9 cellular contexts compared by ENCODE assay signal in the genomic region with DNA sequence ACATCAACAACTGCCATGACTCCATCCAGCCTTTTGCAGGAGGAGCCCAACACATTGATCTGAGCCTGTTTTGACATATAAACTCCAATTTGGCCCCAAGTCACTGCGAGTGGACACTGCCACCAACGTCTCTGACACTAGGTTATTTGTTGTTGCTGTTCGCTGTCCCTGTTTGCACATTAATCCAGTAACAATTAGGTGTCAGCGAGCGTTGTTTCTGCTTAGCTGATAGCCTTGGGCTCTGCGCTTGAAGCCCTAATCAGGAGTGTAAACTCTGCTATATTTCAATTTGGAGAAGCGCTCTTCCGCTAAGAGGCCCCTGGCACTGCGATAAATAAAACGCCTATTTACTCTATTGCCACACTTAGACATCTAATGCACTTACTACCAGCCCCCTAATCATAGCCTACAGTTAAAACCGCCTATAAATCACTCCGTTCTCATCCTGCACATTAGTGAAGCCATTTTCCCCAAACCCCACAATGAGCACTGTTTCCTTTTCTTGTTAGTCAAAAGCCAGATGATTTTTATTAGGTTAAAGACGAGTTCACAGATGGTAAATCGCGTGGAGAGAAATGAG.
DNase-seq lines count a peak whose midpoint lies in the region; ATAC-seq and TF ChIP-seq lines count a peak whose summit lies in the region.
"Had no signal": no experiment of that assay in that cellular context is flagged by ENCODE, and none has a peak within 500 bp of the region (broad histone marks: within the 10 kb centered on the region; RNA-seq: fewer than 3 reads in every experiment).

No MANE protein-coding gene starts in this region.

- H3K27me3 ChIP-seq in GM23338 (ENCODE audit: insufficient read depth) (peaks cover 96% of the 10 kb centered on the region), muscle layer of duodenum (ENCODE audit: low read depth, low read length) (peaks cover 50% of the 10 kb centered on the region)
- H3K27me3 ChIP-seq: SJSA1 had no signal

- no peak overlapping the region for H3K27ac Mint-ChIP-seq in GM23338
- H3K27ac Mint-ChIP-seq in activated naive CD8-positive, alpha-beta T cell treated with anti-CD3 and anti-CD28 coated beads, Interleukin-2, amount 50 U/mL, for 24 hours: no peak overlapping the region

- H3K79me2 ChIP-seq in GM23338 (replicated peaks; ENCODE audit: insufficient read depth): no peaks in the 10 kb centered on the region

- ATAC-seq in GM23338: peak; percentile 9
- no peak for ATAC-seq in activated naive CD8-positive, alpha-beta T cell treated with anti-CD3 and anti-CD28 coated beads, Interleukin-2, amount 50 U/mL, for 24 hours
- no peak for ATAC-seq in GM19397 (IDR thresholded peaks at IDR 0.05; ENCODE audit: unreplicated experiment)

- DNase-seq in Ammon's horn (ENCODE audit: low spot score) (peak; percentile 16), GM23338 (ENCODE audit: low spot score) (no peak), DMS53 treated with DMSO at 0.1 percent for 48 hours (lab: John Stamatoyannopoulos, UW; ENCODE audit: unreplicated experiment) (no peak), epidermal melanocyte (ENCODE audit: insufficient read length, low spot score) (no peak), NCI-H524 treated with DMSO at 0.1 percent for 48 hours (lab: John Stamatoyannopoulos, UW) (no peak)
- DNase-seq in activated naive CD8-positive, alpha-beta T cell treated with anti-CD3 and anti-CD28 coated beads, Interleukin-2, amount 50 U/mL, for 24 hours: no peak

- no peaks in the 10 kb centered on the region; the same call in 2 of the 3 replicates for H3K9me3 Mint-ChIP-seq in GM23338
- no peaks in the 10 kb centered on the region for H3K9me3 Mint-ChIP-seq in activated naive CD8-positive, alpha-beta T cell treated with anti-CD3 and anti-CD28 coated beads, Interleukin-2, amount 50 U/mL, for 24 hours

- no peaks in the 10 kb centered on the region for H3K36me3 ChIP-seq in GM23338 (ENCODE audit: insufficient read depth)
- no peaks in the 10 kb centered on the region for H3K36me3 ChIP-seq in muscle layer of duodenum (ENCODE audit: control insufficient read depth in 1 of 2, insufficient read depth in 2 of 2, low read length in 2 of 2)
- H3K36me3 ChIP-seq: SJSA1 had no signal

- peaks cover 69% of the 10 kb centered on the region for H3K27me3 Mint-ChIP-seq in GM23338 (ENCODE audit: insufficient read depth, low read depth, poor library complexity)
- H3K27me3 Mint-ChIP-seq in activated naive CD8-positive, alpha-beta T cell treated with anti-CD3 and anti-CD28 coated beads, Interleukin-2, amount 50 U/mL, for 24 hours: peaks cover 70% of the 10 kb centered on the region

- H3K4me3 Mint-ChIP-seq in GM23338: peak overlapping the region; percentile 56
- peak overlapping the region; percentile 72 for H3K4me3 Mint-ChIP-seq in activated naive CD8-positive, alpha-beta T cell treated with anti-CD3 and anti-CD28 coated beads, Interleukin-2, amount 50 U/mL, for 24 hours

- no peaks in the 10 kb centered on the region for H3K9me2 ChIP-seq in GM23338 (ENCODE audit: insufficient read depth)

- TF ChIP-seq CTCF in GM23338 (conservative IDR thresholded peaks at IDR 0.05; ENCODE audit: low read depth in 2 of 2): no peak

- H3K4me1 Mint-ChIP-seq in GM23338: peaks cover 15% of the 10 kb centered on the region; the same call in 2 of the 3 replicates
- H3K4me1 Mint-ChIP-seq in activated naive CD8-positive, alpha-beta T cell treated with anti-CD3 and anti-CD28 coated beads, Interleukin-2, amount 50 U/mL, for 24 hours: peaks cover 9% of the 10 kb centered on the region

- no peaks in the 10 kb centered on the region for H3K36me3 Mint-ChIP-seq in GM23338 (ENCODE audit: low read depth)
- H3K36me3 Mint-ChIP-seq in activated naive CD8-positive, alpha-beta T cell treated with anti-CD3 and anti-CD28 coated beads, Interleukin-2, amount 50 U/mL, for 24 hours (ENCODE audit: low read depth): no peaks in the 10 kb centered on the region

- H4K20me1 ChIP-seq in GM23338 (replicated peaks; ENCODE audit: insufficient read depth): no peaks in the 10 kb centered on the region

- peak overlapping the region; percentile 47 for H3K4me3 ChIP-seq in GM23338
- H3K4me3 ChIP-seq in muscle layer of duodenum (ENCODE audit: low read depth in 1 of 2, low read length in 2 of 2): peak overlapping the region; percentile 46 to 63
- H3K4me3 ChIP-seq: SJSA1 had no signal

- H3K9me3 ChIP-seq in muscle layer of duodenum (ENCODE audit: control insufficient read depth in 1 of 2, low read length in 2 of 2): no peaks in the 10 kb centered on the region
- H3K9me3 ChIP-seq: SJSA1 had no signal

- H3K27ac ChIP-seq in GM23338 (ENCODE audit: low read depth): no peak overlapping the region
- H3K27ac ChIP-seq in muscle layer of duodenum (ENCODE audit: low read length): no peak overlapping the region
- H3K27ac ChIP-seq: SJSA1 had no signal

- H3K4me2 ChIP-seq in GM23338: peak overlapping the region; percentile 75

- peak overlapping the region; percentile 79; the same call in 1 of the 2 replicates for H2AFZ ChIP-seq in GM23338

- H3K4me1 ChIP-seq in GM23338 (ENCODE audit: insufficient read depth) (peaks cover 21% of the 10 kb centered on the region), muscle layer of duodenum (ENCODE audit: control insufficient read depth in 1 of 2, insufficient read depth in 2 of 2, low read length in 2 of 2) (peaks cover 0 to 19% of the 10 kb centered on the region in 2 donors)
- H3K4me1 ChIP-seq: SJSA1 had no signal

- no peaks in the 10 kb centered on the region for H3F3A ChIP-seq in GM23338 (replicated peaks; ENCODE audit: low read depth)

TF ChIP-seq in GM23338, 12 proteins besides CTCF, POLR2A, EP300 and RAD21:
- TF ChIP-seq JUNB (IDR thresholded peaks at IDR 0.05; ENCODE audit: unreplicated experiment): no peak
- peak; percentile 94 for TF ChIP-seq EZH2 (IDR thresholded peaks at IDR 0.05; ENCODE audit: low read depth, unreplicated experiment)
